Comparison of ENCODE assay signal across 1 cellular context in genomic region chr2:222730346-222731065, GRCh38.
TF ChIP-seq lines count a peak whose summit lies in the region.

No MANE protein-coding gene starts in this region.

TF ChIP-seq in WTC11, 78 proteins besides CTCF, POLR2A, EP300 and RAD21 (continued from another document):
- TF ChIP-seq RELA (CRISPR knock-in tag; IDR thresholded peaks at IDR 0.05; ENCODE audit: borderline replicate concordance) = no peak
- TF ChIP-seq, protein P1, sequence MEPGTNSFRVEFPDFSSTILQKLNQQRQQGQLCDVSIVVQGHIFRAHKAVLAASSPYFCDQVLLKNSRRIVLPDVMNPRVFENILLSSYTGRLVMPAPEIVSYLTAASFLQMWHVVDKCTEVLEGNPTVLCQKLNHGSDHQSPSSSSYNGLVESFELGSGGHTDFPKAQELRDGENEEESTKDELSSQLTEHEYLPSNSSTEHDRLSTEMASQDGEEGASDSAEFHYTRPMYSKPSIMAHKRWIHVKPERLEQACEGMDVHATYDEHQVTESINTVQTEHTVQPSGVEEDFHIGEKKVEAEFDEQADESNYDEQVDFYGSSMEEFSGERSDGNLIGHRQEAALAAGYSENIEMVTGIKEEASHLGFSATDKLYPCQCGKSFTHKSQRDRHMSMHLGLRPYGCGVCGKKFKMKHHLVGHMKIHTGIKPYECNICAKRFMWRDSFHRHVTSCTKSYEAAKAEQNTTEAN (CRISPR knock-in tag; IDR thresholded peaks at IDR 0.05) = no peak
